ENCODE assay signal across 12 cellular contexts in the genomic region with DNA sequence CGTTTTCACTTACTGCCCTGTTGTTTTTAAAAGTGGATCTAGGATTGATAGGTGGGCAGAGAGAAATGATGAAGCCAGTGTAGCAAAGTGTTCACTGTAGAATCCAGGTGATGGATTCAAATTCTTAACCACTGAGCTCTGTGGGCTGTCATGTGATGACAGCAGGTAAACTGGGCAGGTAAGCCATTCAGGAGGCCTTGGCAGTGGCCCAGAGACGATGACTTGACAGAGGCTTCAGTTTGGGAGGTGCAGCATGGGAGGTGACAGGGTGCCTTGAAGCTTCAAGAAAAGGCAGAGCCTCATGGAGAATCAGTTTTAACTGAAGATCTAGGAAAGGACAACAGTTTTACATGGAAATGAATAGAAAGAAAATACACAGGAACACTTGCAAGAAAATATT. TPM values are rescaled to one million over a fixed set of nuclear protein-coding genes. Genes with fewer than 3 reads are reported as not detected.
A peak's percentile ranks its signal among the peaks of the same experiment; 100 is the strongest.
DNase-seq lines count a peak whose midpoint lies in the region; FAIRE-seq and TF ChIP-seq lines count a peak whose summit lies in the region.
"Had no signal": no experiment of that assay in that cellular context is flagged by ENCODE, and none has a peak within 500 bp of the region (broad histone marks: within the 10 kb centered on the region; RNA-seq: fewer than 3 reads in every experiment).

No MANE protein-coding gene starts in this region.

- no peaks in the 10 kb centered on the region for H3K9me3 ChIP-seq in stomach
- H3K9me3 ChIP-seq: thoracic aorta had no signal

- no peaks in the 10 kb centered on the region for H3K9me3 Mint-ChIP-seq in activated naive CD4-positive, alpha-beta T cell treated with anti-CD3 and anti-CD28 coated beads for 36 hours

- TF ChIP-seq POLR2A in stomach (IDR thresholded peaks at IDR 0.05) (no peak), H54 (IDR thresholded peaks at IDR 0.05; ENCODE audit: low read depth, low read length) (no peak)

- H3K27me3 ChIP-seq in stomach = no peaks in the 10 kb centered on the region

- H3K4me3 Mint-ChIP-seq in activated naive CD4-positive, alpha-beta T cell treated with anti-CD3 and anti-CD28 coated beads for 36 hours = peak overlapping the region; percentile 88

- FAIRE-seq in H54 (lab: Jason Lieb, UNC) = no peak
- FAIRE-seq: RCC 7860 had no signal

- peak overlapping the region; percentile 56 for H3K27ac Mint-ChIP-seq in activated naive CD4-positive, alpha-beta T cell treated with anti-CD3 and anti-CD28 coated beads for 36 hours

- H3K4me3 ChIP-seq in epithelial cell of esophagus (ENCODE audit: low read length) = no peak overlapping the region
- H3K4me3 ChIP-seq in stomach = peak overlapping the region in 2 of 4 donors; percentile 87 to 95
- H3K4me3 ChIP-seq: thoracic aorta had no signal

- peaks cover 14% of the 10 kb centered on the region for H3K36me3 Mint-ChIP-seq in activated naive CD4-positive, alpha-beta T cell treated with anti-CD3 and anti-CD28 coated beads for 36 hours (ENCODE audit: low read depth)

- TF ChIP-seq EP300 in stomach (IDR thresholded peaks at IDR 0.05) = no peak

- DNase-seq in activated naive CD4-positive, alpha-beta T cell treated with anti-CD3 and anti-CD28 coated beads for 36 hours = no peak
- no peak for DNase-seq in activated naive CD4-positive, alpha-beta T cell (lab: John Stamatoyannopoulos, UW)
- DNase-seq in RPMI8226 (peak; percentile 71), epithelial cell of esophagus (ENCODE audit: low read depth) (peak; percentile 90), stomach (peak; percentile 63), KG1 (lab: John Stamatoyannopoulos, UW) (no peak), NCI-H748 treated with DMSO at 0.1 percent for 48 hours (lab: John Stamatoyannopoulos, UW) (no peak), H54 (ENCODE audit: insufficient read length, low spot score) (no peak)
- DNase-seq: activated CD4-positive, alpha-beta T cell treated with anti-CD3 and anti-CD28 coated beads for 48 hours; C1 segment of cervical spinal cord had no signal

- H3K27ac ChIP-seq in stomach = no peak overlapping the region
- H3K27ac ChIP-seq: thoracic aorta had no signal

- peaks cover 0 to 16% (median 11%) of the 10 kb centered on the region in 4 donors for H3K36me3 ChIP-seq in stomach
- H3K36me3 ChIP-seq: thoracic aorta had no signal

- CTCF ChIA-PET in activated naive CD4-positive, alpha-beta T cell treated with anti-CD3 and anti-CD28 coated beads for 36 hours (lab: Charles Lee) = no interaction called here

- H3K4me1 Mint-ChIP-seq in activated naive CD4-positive, alpha-beta T cell treated with anti-CD3 and anti-CD28 coated beads for 36 hours (ENCODE audit: low read depth) = peaks cover 67% of the 10 kb centered on the region

- no peaks in the 10 kb centered on the region for H3K27me3 Mint-ChIP-seq in activated naive CD4-positive, alpha-beta T cell treated with anti-CD3 and anti-CD28 coated beads for 36 hours (ENCODE audit: low read depth)

- intact Hi-C loops in activated naive CD4-positive, alpha-beta T cell treated with anti-CD3 and anti-CD28 coated beads for 36 hours (cut with micrococcal nuclease) = loop anchor here (5.0 to 10.0 kb wide), 3 partner anchors 696 to 1884 kb away; a partner anchor contains a TSS
- intact Hi-C loops in stomach (cut with DNase I; ENCODE audit: low total_unique reads) = no loop called here

- H3K4me1 ChIP-seq in stomach = peaks cover 22 to 79% (median 52%) of the 10 kb centered on the region in 4 donors

- no peak for TF ChIP-seq CTCF in epithelial cell of esophagus (IDR thresholded peaks at IDR 0.05; ENCODE audit: insufficient read depth, low read depth, low read length, missing control alignments)
- no peak for TF ChIP-seq CTCF in stomach (IDR thresholded peaks at IDR 0.05)

- 50 to 68% (median 62%) methylated on average over 2 of the region's 2 CpGs for WGBS in stomach, 5 donors

RNA-seq across cellular contexts. Expression of a gene that starts 2.0 kb away (rescaled TPM):
- total RNA-seq in activated naive CD4-positive, alpha-beta T cell treated with anti-CD3 and anti-CD28 coated beads for 36 hours = 10 to 100 TPM; 59.5 to 65.5 TPM
- 10 to 100 TPM in 2 of 5 donors, 1 to 10 TPM in 2, not detected in 1; 7.1 to 46.8 (median 13.8) TPM for total RNA-seq in stomach
- polyA plus RNA-seq in stomach = 100 to 1,000 TPM in 1 of 3 donors, 10 to 100 TPM in 2; 90.0 to 114 (median 97.3) TPM

RNA-seq across cellular contexts. Expression of a gene that starts 33.1 kb away (rescaled TPM):
- total RNA-seq in activated naive CD4-positive, alpha-beta T cell treated with anti-CD3 and anti-CD28 coated beads for 36 hours = 10 to 100 TPM; 14.1 to 15.7 TPM
- total RNA-seq in stomach = 10 to 100 TPM; 16.5 to 43.2 (median 32.9) TPM
- 10 to 100 TPM in 1 of 3 donors, 1 to 10 TPM in 2; 7.3 to 17.3 (median 9.9) TPM for polyA plus RNA-seq in stomach

RNA-seq across cellular contexts. Expression of a gene that starts 33.2 kb away (rescaled TPM):
- not detected for total RNA-seq in activated naive CD4-positive, alpha-beta T cell treated with anti-CD3 and anti-CD28 coated beads for 36 hours
- not detected for total RNA-seq in stomach
- not detected for polyA plus RNA-seq in stomach

Comparison
In these comparisons a context has a peak if more than half of its experiments do, and no peak if none do; other contexts are left out.
1. DNase-seq: peak in RPMI8226 (single experiment), epithelial cell of esophagus (single experiment) and stomach (single experiment); none in activated naive CD4-positive, alpha-beta T cell treated with anti-CD3 and anti-CD28 coated beads for 36 hours (single experiment), activated naive CD4-positive, alpha-beta T cell (0 of 4), KG1 (single experiment), NCI-H748 treated with DMSO at 0.1 percent for 48 hours (single experiment) and H54 (single experiment).